ENCODE assay signal across 14 cellular contexts in genomic region chr14:21231020-21231652, GRCh38. TPM values are rescaled to one million over a fixed set of nuclear protein-coding genes. Genes with fewer than 3 reads are reported as not detected.
DNase-seq lines count a peak whose midpoint lies in the region; ATAC-seq and TF ChIP-seq lines count a peak whose summit lies in the region.
"Had no signal": no experiment of that assay in that cellular context is flagged by ENCODE, and none has a peak within 500 bp of the region (broad histone marks: within the 10 kb centered on the region; RNA-seq: fewer than 3 reads in every experiment).

No MANE protein-coding gene starts in this region.

- H3K79me2 ChIP-seq in parathyroid adenoma, result peaks cover 60% of the 10 kb centered on the region

- peaks cover 99% of the 10 kb centered on the region for H3K36me3 Mint-ChIP-seq in activated T-cell treated with anti-CD3 and anti-CD28 coated beads, Interleukin-2, amount 50 U/mL, for 24 hours (ENCODE audit: low read depth)
- H3K36me3 Mint-ChIP-seq in T-helper 17 cell (ENCODE audit: low read depth) (peaks cover 7% of the 10 kb centered on the region), progenitor cell of endocrine pancreas (ENCODE audit: insufficient read depth) (peaks cover 44% of the 10 kb centered on the region)

- H3K4me2 ChIP-seq in parathyroid adenoma (ENCODE audit: low read length), result peak overlapping the region; percentile 15

- H3K4me3 ChIP-seq in parathyroid adenoma (ENCODE audit: low read depth, low read length), result no peak overlapping the region
- H3K4me3 ChIP-seq: skin epidermis had no signal

- H3K9me3 ChIP-seq in T-helper 17 cell (ENCODE audit: control insufficient read depth, low read length, poor library complexity, severe bottlenecking), result no peaks in the 10 kb centered on the region
- no peaks in the 10 kb centered on the region for H3K9me3 ChIP-seq in parathyroid adenoma (ENCODE audit: control insufficient read depth, low read length)

- no peak overlapping the region for H3K9ac ChIP-seq in parathyroid adenoma

- H3K36me3 ChIP-seq in parathyroid adenoma (ENCODE audit: control insufficient read depth, insufficient read depth, low read length), result no peaks in the 10 kb centered on the region

- no peaks in the 10 kb centered on the region for H3K27me3 ChIP-seq in parathyroid adenoma (ENCODE audit: control insufficient read depth, insufficient read depth, low read length)
- H3K27me3 ChIP-seq: foreskin keratinocyte had no signal

- no peak for DNase-seq in activated T-cell treated with anti-CD3 and anti-CD28 coated beads, Interleukin-2, amount 50 U/mL, for 24 hours
- no peak for DNase-seq in activated T-cell treated with anti-CD3 and anti-CD28 coated beads, Interleukin-2, amount 50 U/mL, for 48 hours
- DNase-seq in T-helper 17 cell, result no peak
- DNase-seq in central memory CD4-positive, alpha-beta T cell, result peak; percentile 56
- no peak for DNase-seq in GM13977 (ENCODE audit: low spot score)
- DNase-seq in progenitor cell of endocrine pancreas (ENCODE audit: low spot score, unreplicated experiment), result no peak
- DNase-seq: foreskin keratinocyte, NCI-H2227 treated with DMSO at 0.1 percent for 48 hours, occipital lobe, WERI-Rb-1 had no signal

- in situ Hi-C loops in GM13977 (cut with MboI; ENCODE audit: low pct_unique_long_range_greater_than_20kb, low sequenced_read_pairs, unreplicated experiment), result no loop called here

- TF ChIP-seq CTCF in parathyroid adenoma (IDR thresholded peaks at IDR 0.05) (no peak), GM13977 (IDR thresholded peaks at IDR 0.05; ENCODE audit: extremely low read depth, insufficient read depth, missing control alignments) (no peak), progenitor cell of endocrine pancreas (IDR thresholded peaks at IDR 0.05; ENCODE audit: unreplicated experiment) (no peak)

- H3K27me3 Mint-ChIP-seq in activated T-cell treated with anti-CD3 and anti-CD28 coated beads, Interleukin-2, amount 50 U/mL, for 24 hours, result no peaks in the 10 kb centered on the region
- no peaks in the 10 kb centered on the region for H3K27me3 Mint-ChIP-seq in T-helper 17 cell
- no peaks in the 10 kb centered on the region for H3K27me3 Mint-ChIP-seq in progenitor cell of endocrine pancreas

- H3K27ac ChIP-seq in parathyroid adenoma, result no peak overlapping the region
- H3K27ac ChIP-seq: foreskin keratinocyte, WERI-Rb-1 had no signal

- H3K27ac Mint-ChIP-seq in activated T-cell treated with anti-CD3 and anti-CD28 coated beads, Interleukin-2, amount 50 U/mL, for 24 hours, result peak overlapping the region; percentile 73
- peak overlapping the region; percentile 94 for H3K27ac Mint-ChIP-seq in T-helper 17 cell
- H3K27ac Mint-ChIP-seq in progenitor cell of endocrine pancreas, result no peak overlapping the region

- H2AFZ ChIP-seq in parathyroid adenoma, result no peak overlapping the region

- peaks cover 4% of the 10 kb centered on the region for H3K4me1 ChIP-seq in parathyroid adenoma

- peaks cover 86% of the 10 kb centered on the region for H3K4me1 Mint-ChIP-seq in activated T-cell treated with anti-CD3 and anti-CD28 coated beads, Interleukin-2, amount 50 U/mL, for 24 hours (ENCODE audit: low read depth)
- H3K4me1 Mint-ChIP-seq in T-helper 17 cell, result peaks cover 51% of the 10 kb centered on the region
- H3K4me1 Mint-ChIP-seq in progenitor cell of endocrine pancreas (ENCODE audit: low read depth), result peaks cover 35% of the 10 kb centered on the region

- no peaks in the 10 kb centered on the region for H3K9me3 Mint-ChIP-seq in activated T-cell treated with anti-CD3 and anti-CD28 coated beads, Interleukin-2, amount 50 U/mL, for 24 hours
- H3K9me3 Mint-ChIP-seq in progenitor cell of endocrine pancreas (ENCODE audit: low read depth), result no peaks in the 10 kb centered on the region

- ATAC-seq in T-helper 17 cell (peak; percentile 36), GM21723 (IDR thresholded peaks at IDR 0.05; ENCODE audit: unreplicated experiment) (no peak)
- ATAC-seq: foreskin keratinocyte had no signal

- peak overlapping the region; percentile 16 for H3K4me3 Mint-ChIP-seq in activated T-cell treated with anti-CD3 and anti-CD28 coated beads, Interleukin-2, amount 50 U/mL, for 24 hours
- H3K4me3 Mint-ChIP-seq in T-helper 17 cell, result peak overlapping the region; percentile 85
- H3K4me3 Mint-ChIP-seq in progenitor cell of endocrine pancreas (ENCODE audit: low read depth), result no peak overlapping the region

RNA-seq across cellular contexts. Expression of gene HNRNPC, which starts 38.1 kb away (rescaled TPM):
- total RNA-seq in T-helper 17 cell, result 100 to 1,000 TPM; 576 to 580 TPM
- 676 and 690 TPM in 2 replicates for total RNA-seq in progenitor cell of endocrine pancreas

RNA-seq across cellular contexts. Expression of gene RPGRIP1, which starts 48.7 kb away (rescaled TPM):
- total RNA-seq in T-helper 17 cell (under 1 TPM in 1 of 2 donors, not detected in 1; 0.94 TPM), progenitor cell of endocrine pancreas (0.19 and 0.58 TPM in 2 replicates)
- total RNA-seq: cardiac septum, foreskin keratinocyte had no signal
